Comparison of ENCODE assay signal across 1 cellular context in the genomic region with DNA sequence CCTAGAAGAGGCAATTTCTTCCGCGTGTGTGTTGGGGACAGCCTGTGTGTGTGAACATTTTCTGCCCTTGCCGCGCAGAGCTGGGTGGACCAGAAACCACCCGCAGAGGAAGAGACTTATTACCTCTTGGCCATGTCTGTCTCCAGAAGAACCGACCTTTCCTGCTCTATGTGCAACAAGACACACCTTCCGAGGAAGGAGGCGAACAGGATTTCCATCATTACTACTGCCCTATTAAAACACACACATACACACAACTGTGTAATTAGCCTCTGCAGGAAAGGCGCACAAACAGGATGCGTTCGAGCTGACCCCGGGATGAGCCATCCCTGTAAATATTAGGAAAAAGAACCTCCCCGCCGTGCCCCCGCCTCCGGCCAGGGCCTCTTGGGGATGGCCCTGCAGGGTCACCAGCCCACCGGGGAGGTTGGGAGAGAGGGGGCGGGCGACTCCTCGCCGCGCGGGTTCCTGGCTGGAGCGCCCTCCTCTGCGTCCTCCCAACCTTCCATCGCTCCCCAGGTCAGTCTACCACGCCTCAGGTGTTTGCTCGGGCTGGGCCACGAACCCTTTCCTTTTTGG.
TF ChIP-seq lines count a peak whose summit lies in the region.

No MANE protein-coding gene starts in this region.

TF ChIP-seq in IMR-90, 13 proteins besides CTCF, POLR2A, EP300 and RAD21 (continued from another document):
- TF ChIP-seq MAZ (IDR thresholded peaks at IDR 0.05; ENCODE audit: borderline replicate concordance, low read depth, low read length) (no peak), CHD1 (IDR thresholded peaks at IDR 0.05; ENCODE audit: low read depth, low read length) (no peak), CEBPB (IDR thresholded peaks at IDR 0.05; ENCODE audit: low read depth, low read length) (no peak), RCOR1 (IDR thresholded peaks at IDR 0.05; ENCODE audit: insufficient replicate concordance, low read length) (no peak), MAFK (IDR thresholded peaks at IDR 0.05; ENCODE audit: low read depth, low read length) (no peak), BHLHE40 (IDR thresholded peaks at IDR 0.05; ENCODE audit: low read depth, low read length) (no peak), FOS (IDR thresholded peaks at IDR 0.05; ENCODE audit: low read depth, low read length) (no peak), RFX5 (IDR thresholded peaks at IDR 0.05; ENCODE audit: low read depth, low read length) (no peak), SMC3 (IDR thresholded peaks at IDR 0.05; ENCODE audit: low read depth, low read length) (no peak)
- TF ChIP-seq, protein P1, sequence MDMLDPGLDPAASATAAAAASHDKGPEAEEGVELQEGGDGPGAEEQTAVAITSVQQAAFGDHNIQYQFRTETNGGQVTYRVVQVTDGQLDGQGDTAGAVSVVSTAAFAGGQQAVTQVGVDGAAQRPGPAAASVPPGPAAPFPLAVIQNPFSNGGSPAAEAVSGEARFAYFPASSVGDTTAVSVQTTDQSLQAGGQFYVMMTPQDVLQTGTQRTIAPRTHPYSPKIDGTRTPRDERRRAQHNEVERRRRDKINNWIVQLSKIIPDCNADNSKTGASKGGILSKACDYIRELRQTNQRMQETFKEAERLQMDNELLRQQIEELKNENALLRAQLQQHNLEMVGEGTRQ (IDR thresholded peaks at IDR 0.05; ENCODE audit: low read depth, low read length): no peak
TF ChIP-seq in IMR-90: peak in this region for 0.
